Comparison of ENCODE assay signal across 1 cellular context in genomic region chr12:12611512-12612306, GRCh38.
TF ChIP-seq lines count a peak whose summit lies in the region.

Gene CREBL2, plus strand, starts transcription at chr12:12611876. Its CDS starts 297 bp downstream, at chr12:12612173.

TF ChIP-seq in WTC11, 78 proteins besides CTCF, POLR2A, EP300 and RAD21 (continued from another document):
- TF ChIP-seq ZNF425 (CRISPR knock-in tag; conservative IDR thresholded peaks at IDR 0.05) (no peak), ZNF512 (CRISPR knock-in tag; IDR thresholded peaks at IDR 0.05; ENCODE audit: borderline replicate concordance) (no peak), GABPB1 (CRISPR knock-in tag; IDR thresholded peaks at IDR 0.05) (peak; percentile 50), CREB1 (CRISPR knock-in tag; IDR thresholded peaks at IDR 0.05) (no peak), MAX (CRISPR knock-in tag; IDR thresholded peaks at IDR 0.05) (peak; percentile 76), USF1 (CRISPR knock-in tag; IDR thresholded peaks at IDR 0.05) (peak; percentile 68), ZNF532 (CRISPR knock-in tag; IDR thresholded peaks at IDR 0.05; ENCODE audit: borderline replicate concordance) (no peak), NR2C2 (CRISPR knock-in tag; IDR thresholded peaks at IDR 0.05) (no peak), HMGXB4 (CRISPR knock-in tag; IDR thresholded peaks at IDR 0.05) (peak; percentile 50; the same call in 1 of the 2 replicates), NFYB (CRISPR knock-in tag; conservative IDR thresholded peaks at IDR 0.05; ENCODE audit: low read depth) (no peak), CDX4 (CRISPR knock-in tag; IDR thresholded peaks at IDR 0.05; ENCODE audit: borderline replicate concordance) (no peak), IRF2 (CRISPR knock-in tag; IDR thresholded peaks at IDR 0.05; ENCODE audit: borderline replicate concordance, low read depth) (no peak), SP1 (CRISPR knock-in tag; conservative IDR thresholded peaks at IDR 0.05) (peak; percentile 85), TEAD4 (CRISPR knock-in tag; IDR thresholded peaks at IDR 0.05) (peak; percentile 37; the same call in 1 of the 2 replicates), FOXP1 (CRISPR knock-in tag; IDR thresholded peaks at IDR 0.05; ENCODE audit: borderline replicate concordance) (peak; percentile 68; the same call in 1 of the 2 replicates), OVOL2 (CRISPR knock-in tag; IDR thresholded peaks at IDR 0.05; ENCODE audit: borderline replicate concordance) (no peak), NR3C1 (CRISPR knock-in tag; conservative IDR thresholded peaks at IDR 0.05; ENCODE audit: low read depth) (no peak), RORB (CRISPR knock-in tag; IDR thresholded peaks at IDR 0.05) (no peak), TCF7 (CRISPR knock-in tag; IDR thresholded peaks at IDR 0.05; ENCODE audit: low read depth) (no peak), ARID4B (CRISPR knock-in tag; IDR thresholded peaks at IDR 0.05; ENCODE audit: borderline replicate concordance) (peak; percentile 85; the same call in 1 of the 2 replicates), MYBL2 (CRISPR knock-in tag; IDR thresholded peaks at IDR 0.05) (0 out of 2 replicates have a peak, but pooled peaks have one; percentile 21), E2F5 (CRISPR knock-in tag; IDR thresholded peaks at IDR 0.05) (no peak; the same call in 1 of the 2 replicates)
TF ChIP-seq in WTC11: peak in this region for 17.
